ENCODE assay signal across 7 cellular contexts in the genomic region with DNA sequence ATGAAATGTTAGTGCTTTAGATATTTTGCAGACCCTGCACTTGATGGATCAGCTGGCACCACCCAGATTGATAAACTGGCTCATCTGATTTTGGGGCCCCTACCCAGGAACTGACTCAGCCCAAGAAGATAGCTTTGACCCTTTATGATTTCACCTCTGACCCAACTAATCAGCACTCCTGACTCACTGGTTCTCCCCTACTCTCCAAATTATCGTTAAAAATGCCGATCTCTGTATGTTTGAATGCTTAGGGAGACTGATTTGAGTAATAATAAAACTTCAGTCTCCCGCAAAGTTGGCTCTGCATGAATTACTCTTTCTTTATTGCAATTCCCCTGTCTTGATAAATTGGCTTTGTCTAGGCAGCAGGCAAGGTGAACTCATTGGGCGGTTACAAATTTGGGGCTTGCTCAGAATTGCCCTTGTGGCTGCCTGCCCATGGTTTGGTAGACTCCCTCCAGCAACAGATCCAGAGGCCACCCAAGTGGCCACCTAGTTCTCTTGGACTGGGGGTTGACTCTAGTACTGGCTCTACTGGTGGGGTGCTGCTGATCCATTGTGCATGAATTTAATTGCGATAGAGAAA. TPM values are rescaled to one million over a fixed set of nuclear protein-coding genes. Genes with fewer than 3 reads are reported as not detected.
"Had no signal": no experiment of that assay in that cellular context is flagged by ENCODE, and none has a peak within 500 bp of the region (broad histone marks: within the 10 kb centered on the region; RNA-seq: fewer than 3 reads in every experiment).

No MANE protein-coding gene starts in this region.

RNA-seq across cellular contexts. Expression of a gene that starts 48.2 kb away (rescaled TPM):
- total RNA-seq: GM23248, H4, H7, HepG2, HFFc6, HT1080 had no signal
- polyA plus RNA-seq: GM23248, HepG2, IgD-negative memory B cell had no signal
